ENCODE assay signal across 30 cellular contexts in genomic region chr4:13588954-13589353, GRCh38. TPM values are rescaled to one million over a fixed set of nuclear protein-coding genes. Genes with fewer than 3 reads are reported as not detected.
"Had no signal": no experiment of that assay in that cellular context is flagged by ENCODE, and none has a peak within 500 bp of the region (broad histone marks: within the 10 kb centered on the region; RNA-seq: fewer than 3 reads in every experiment).

No MANE protein-coding gene starts in this region.

- H3K79me2 ChIP-seq: parathyroid adenoma had no signal

- H3K27me3 ChIP-seq: neural progenitor cell, ovary, spleen, stomach, thyroid gland, tibial nerve, upper lobe of left lung, vagina had no signal

- H3K27ac ChIP-seq: neural progenitor cell, ovary, parathyroid adenoma, psoas muscle, skin epidermis, spleen, stomach, thoracic aorta, thyroid gland, tibial nerve, upper lobe of left lung, vagina had no signal

- FAIRE-seq: urothelium cell line had no signal

- H3K9me3 ChIP-seq: ovary, psoas muscle, spleen, stomach, thoracic aorta, thyroid gland, tibial nerve, upper lobe of left lung, vagina had no signal

- H3K36me3 ChIP-seq: ovary had no signal

- H3K4me1 ChIP-seq: neural progenitor cell, parathyroid adenoma, psoas muscle, spleen, stomach, thyroid gland, tibial nerve, upper lobe of left lung, vagina had no signal

- DNase-seq: natural killer cell; occipital lobe; ovary; posterior cingulate gyrus; psoas muscle; right cardiac atrium; spleen; stimulated activated CD4-positive, alpha-beta T cell treated with anti-CD3 and anti-CD28 coated beads, Interleukin-12 subunit alpha, Interleukin-12 subunit beta, amount 100 ng/mL, for 4 hours; stimulated activated CD4-positive, alpha-beta T cell treated with anti-CD3 and anti-CD28 coated beads, Interleukin-1b, Interleukin-23, amount 100 ng/mL, for 48 hours; stimulated activated CD4-positive, alpha-beta T cell treated with anti-CD3 and anti-CD28 coated beads, Interleukin-2, amount 100 ng/mL, for 48 hours; stimulated activated CD4-positive, alpha-beta T cell treated with anti-CD3 and anti-CD28 coated beads, Interleukin-4, amount 100 ng/mL, for 24 hours; stimulated activated naive B cell treated with anti-CD40 and anti-IgM and Interleukin-4, amounts not matched to agents 10 μg/mL and 1 μg/mL and 100 μg/mL, for 72 hours; stimulated activated naive CD4-positive, alpha-beta T cell treated with Interleukin-2 at 50 U/mL for 16 hours; stomach; thyroid gland; trophoblast cell; upper lobe of left lung had no signal

- H3K4me3 ChIP-seq: neural progenitor cell, ovary, psoas muscle, skin epidermis, smooth muscle cell, spleen, stomach, thoracic aorta, thyroid gland, tibial nerve, upper lobe of left lung, vagina had no signal

- H3K9ac ChIP-seq: neural progenitor cell, parathyroid adenoma had no signal

- ATAC-seq: natural killer cell; psoas muscle; right cardiac atrium; sciatic nerve; stimulated activated effector memory CD8-positive, alpha-beta T cell treated with anti-CD3 and anti-CD28 coated beads, Interleukin-12 subunit alpha, Interleukin-12 subunit beta, amount 100 ng/mL, for 72 hours; stimulated activated naive B cell treated with anti-CD40 and anti-IgM and Interleukin-4, amounts not matched to agents 10 μg/mL and 1 μg/mL and 100 μg/mL, for 72 hours had no signal

- H2AFZ ChIP-seq: neural progenitor cell, parathyroid adenoma had no signal

- H3K4me2 ChIP-seq: neural progenitor cell, smooth muscle cell had no signal

RNA-seq across cellular contexts. Expression of gene NKX3-2, which starts 44.6 kb away (rescaled TPM):
- total RNA-seq: natural killer cell, occipital lobe, renal cortical epithelial cell, sciatic nerve, ureter had no signal
- polyA plus RNA-seq: neural cell had no signal
